Comparison of ENCODE assay signal across 8 cellular contexts in genomic region chr7:17302575-17303142, GRCh38. TPM values are rescaled to one million over a fixed set of nuclear protein-coding genes. Genes with fewer than 3 reads are reported as not detected.
A peak's percentile ranks its signal among the peaks of the same experiment; 100 is the strongest.
DNase-seq lines count a peak whose midpoint lies in the region; ATAC-seq, FAIRE-seq and TF ChIP-seq lines count a peak whose summit lies in the region.

No MANE protein-coding gene starts in this region.

- TF ChIP-seq POLR2A in A549 (IDR thresholded peaks at IDR 0.05; ENCODE audit: low read length) (no peak), GM18505 (IDR thresholded peaks at IDR 0.05; ENCODE audit: borderline replicate concordance, extremely low read depth, insufficient read depth, insufficient read length) (no peak)

- H3K4ac ChIP-seq in H9 (ENCODE audit: low read depth, low read length), result no peak overlapping the region

- H3K4me1 Mint-ChIP-seq in H9, result peaks cover 26 to 27% of the 10 kb centered on the region in 2 experiments

- TF ChIP-seq CTCF in A549 (IDR thresholded peaks at IDR 0.05), result peak; percentile 20; the same call in 2 of the 3 replicates
- TF ChIP-seq CTCF in fibroblast of villous mesenchyme (IDR thresholded peaks at IDR 0.05; ENCODE audit: insufficient read depth, low read depth, low read length), result peak; percentile 14
- TF ChIP-seq CTCF in WERI-Rb-1 (IDR thresholded peaks at IDR 0.05; ENCODE audit: low read depth, low read length), result no peak
- TF ChIP-seq CTCF in H9 (conservative IDR thresholded peaks at IDR 0.05), result no peak

- H2BK120ac ChIP-seq in H9 (ENCODE audit: low read depth, low read length, poor library complexity, severe bottlenecking), result no peak overlapping the region

- H3K9me3 Mint-ChIP-seq in H9, result peaks cover 0 to 5% of the 10 kb centered on the region in 2 experiments; a peak in 1 of 5 replicates

- H3K79me2 ChIP-seq in H9 (ENCODE audit: insufficient read depth, low read length), result no peaks in the 10 kb centered on the region; the same call in 1 of the 2 replicates

- CTCF ChIA-PET in A549 (lab: Yijun Ruan, JAX), result interaction anchor here (0.6 to 2.6 kb wide), 9 partner anchors 26 to 1154 kb away, joined by 3 to 14 read pairs (median 5); no protein-coding TSS in a partner anchor

- no peak overlapping the region for H3K27ac ChIP-seq in A549
- H3K27ac ChIP-seq in WERI-Rb-1, result no peak overlapping the region
- H3K27ac ChIP-seq in H9 (ENCODE audit: insufficient read length, low read depth, low read length), result no peak overlapping the region

- H3K4me1 ChIP-seq in A549, result peaks cover 71% of the 10 kb centered on the region
- H3K4me1 ChIP-seq in H9 (ENCODE audit: insufficient read depth, low read length), result peaks cover 4% of the 10 kb centered on the region; the same call in 1 of the 2 replicates

- H3K36me3 ChIP-seq in WERI-Rb-1, result 0 out of 2 replicates have a peak, but pooled peaks cover 3% of the 10 kb centered on the region

- FAIRE-seq in A549 (lab: Jason Lieb, UNC), result peak; percentile 7

- peaks cover 12% of the 10 kb centered on the region for H3K27me3 Mint-ChIP-seq in H9 (ENCODE audit: low read depth)

- DNase-seq in A549 (ENCODE audit: low read depth in 1 of 2, low spot score in 1 of 2) (no peak), SK-MEL-5 (ENCODE audit: low read depth, low spot score) (peak; percentile 24), fibroblast of villous mesenchyme (ENCODE audit: low read depth) (peak; percentile 34), WERI-Rb-1 (no peak), H9 (no peak)

- peaks cover 4% of the 10 kb centered on the region; the same call in 1 of the 3 replicates for H3K9me3 ChIP-seq in A549
- H3K9me3 ChIP-seq in WERI-Rb-1 (ENCODE audit: severe bottlenecking), result no peaks in the 10 kb centered on the region
- no peaks in the 10 kb centered on the region for H3K9me3 ChIP-seq in H9 (ENCODE audit: control insufficient read depth, low read depth, low read length)

- TF ChIP-seq RAD21 in A549 (conservative IDR thresholded peaks at IDR 0.05 in 1 of 2, IDR thresholded peaks at IDR 0.05 in 1 of 2), result peak; percentile 33 to 44; a peak in 2 of 5 replicates

- no peak overlapping the region for H3K14ac ChIP-seq in H9 (ENCODE audit: insufficient read depth, low read length)

- no peak for TF ChIP-seq EP300 in A549 (IDR thresholded peaks at IDR 0.05)

- no peak overlapping the region for H2BK15ac ChIP-seq in H9 (ENCODE audit: low read depth, low read length)

- in situ Hi-C loops in SK-MEL-5 (cut with HindIII; ENCODE audit: low pct_unique_long_range_greater_than_20kb, low sequenced_read_pairs), result no loop called here

- H3K79me1 ChIP-seq in H9 (ENCODE audit: insufficient read depth, low read depth, low read length, poor library complexity, severe bottlenecking), result no peaks in the 10 kb centered on the region

- H3K9ac ChIP-seq in H9 (ENCODE audit: extremely low read depth, insufficient read length, low read length), result no peak overlapping the region

- peaks cover 7% of the 10 kb centered on the region for H3K23me2 ChIP-seq in H9 (ENCODE audit: insufficient read length, low read depth, low read length, poor library complexity, severe bottlenecking)

- no peak overlapping the region for H2AFZ ChIP-seq in H9 (ENCODE audit: low read length)

- H3T11ph ChIP-seq in H9 (ENCODE audit: low read length), result no peak overlapping the region

- H3K4me3 ChIP-seq in A549, result no peak overlapping the region
- peak overlapping the region; percentile 16 for H3K4me3 ChIP-seq in fibroblast of villous mesenchyme (ENCODE audit: low read depth, low read length)
- H3K4me3 ChIP-seq in WERI-Rb-1 (ENCODE audit: low read depth, low read length), result no peak overlapping the region

- H3K4me2 ChIP-seq in A549 (peak overlapping the region; percentile 83; the same call in 2 of the 3 replicates), H9 (ENCODE audit: insufficient read depth, insufficient read length, low read length) (no peak overlapping the region)

- no peak overlapping the region for H2AK5ac ChIP-seq in H9 (ENCODE audit: insufficient read length, low read length)

- H3K23ac ChIP-seq in H9 (ENCODE audit: insufficient read length, low read depth, low read length), result no peak overlapping the region

- H4K91ac ChIP-seq in H9 (ENCODE audit: insufficient read length, low read depth, low read length), result no peak overlapping the region

- no peak overlapping the region for H3K18ac ChIP-seq in H9 (ENCODE audit: insufficient read length, low read depth, low read length)

- no peak overlapping the region for H4K5ac ChIP-seq in H9 (ENCODE audit: insufficient read length, low read depth, low read length)

- H2BK20ac ChIP-seq in H9 (ENCODE audit: low read depth, low read length, poor library complexity, severe bottlenecking), result no peak overlapping the region

- no peak overlapping the region for H3K56ac ChIP-seq in H9 (ENCODE audit: insufficient read length, low read depth, low read length)

- peaks cover 0 to 6% (median 3%) of the 10 kb centered on the region in 3 experiments; a peak in 4 of 7 replicates for H3K36me3 Mint-ChIP-seq in H9 (ENCODE audit: insufficient read depth in 1 of 3, low read depth in 3 of 3)

- no peak overlapping the region for H3K27ac Mint-ChIP-seq in H9

- H3K27me3 ChIP-seq in WERI-Rb-1 (ENCODE audit: insufficient read depth, low read depth, severe bottlenecking) (no peaks in the 10 kb centered on the region), H9 (ENCODE audit: insufficient read depth, low read length) (no peaks in the 10 kb centered on the region; the same call in 1 of the 2 replicates)

- no peak overlapping the region for H3K4me3 Mint-ChIP-seq in H9

- 73% methylated on average over 8 of the region's 8 CpGs for WGBS in A549 (ENCODE audit: missing lambda C conversion rate)
- WGBS in H9 (ENCODE audit: extremely low coverage, insufficient read length, low lambda C conversion rate), result no CpG with 5 or more reads among the region's 8 CpGs

- ATAC-seq in A549 (no peak), GM18505 (IDR thresholded peaks at IDR 0.05; ENCODE audit: unreplicated experiment) (peak; percentile 26), HG02973 (IDR thresholded peaks at IDR 0.05; ENCODE audit: unreplicated experiment) (peak; percentile 32), HG03457 (IDR thresholded peaks at IDR 0.05; ENCODE audit: unreplicated experiment) (no peak)

- H4K20me1 ChIP-seq in H9 (ENCODE audit: control insufficient read depth, insufficient read depth, insufficient read length), result no peaks in the 10 kb centered on the region

- POLR2A ChIA-PET in A549 (lab: Yijun Ruan, JAX), result interaction anchor here (0.7 kb wide), 1 partner anchor 230 kb away, joined by 3 read pairs; no protein-coding TSS in a partner anchor

- no peak overlapping the region for H2BK12ac ChIP-seq in H9 (ENCODE audit: insufficient read length, low read depth, low read length)

- H4K8ac ChIP-seq in H9 (replicated peaks; ENCODE audit: insufficient read length, low read depth, low read length), result no peak overlapping the region

- H2BK5ac ChIP-seq in H9 (ENCODE audit: insufficient read length, low read length), result no peak overlapping the region

TF ChIP-seq in A549, 52 proteins besides CTCF, POLR2A, EP300 and RAD21:
- no peak for TF ChIP-seq USF2 (IDR thresholded peaks at IDR 0.05)
- TF ChIP-seq ZC3H11A (IDR thresholded peaks at IDR 0.05), result no peak
- TF ChIP-seq SMC3 (IDR thresholded peaks at IDR 0.05), result peak; percentile 20; the same call in 2 of the 3 replicates
- no peak for TF ChIP-seq ELK1 (IDR thresholded peaks at IDR 0.05; ENCODE audit: low read depth, low read length)

RNA-seq across cellular contexts. Expression of gene AHR, which starts 4.2 kb away (rescaled TPM):
- 14.3 and 50.1 TPM in 2 replicates for polyA plus RNA-seq in A549 (2011; rRNA removed)
- 1.9 and 2.4 TPM in 2 replicates for polyA plus RNA-seq in A549 (2012; cell fraction: cytosol; rRNA removed)
- 4.5 and 7.6 TPM in 2 replicates for polyA plus RNA-seq in A549 (2012; cell fraction: nucleus; rRNA removed)
- 7.8 to 11.4 TPM (median 9.1 TPM) in 3 replicates for polyA plus RNA-seq in A549 (2017; fragmentation: RNase III; extraction: RNeasy Plus Mini Kit Qiagen cat#74134 plus additional on column Dnase treatment)
- 14.6 and 15.9 TPM in 2 replicates for polyA minus RNA-seq in A549 (2011; rRNA and poly(A)+ RNA removed)
- total RNA-seq in SK-MEL-5 (2014; rRNA removed; shearing (Covaris generic)), result 96.1 and 106 TPM in 2 replicates
- polyA plus RNA-seq in SK-MEL-5 (2015; cell fraction: cytosol; rRNA removed), result 36.4 and 51.7 TPM in 2 replicates
- 44.8 and 76.3 TPM in 2 replicates for polyA plus RNA-seq in SK-MEL-5 (2015; cell fraction: nucleus; rRNA removed)
- 28.7 and 35.4 TPM in 2 replicates for total RNA-seq in fibroblast of villous mesenchyme
- total RNA-seq in H9 (2021), result 5.2 and 6.1 TPM in 2 replicates

Comparison
In these comparisons a context has a peak if more than half of its experiments do, and no peak if none do; other contexts are left out.
1. ATAC-seq: peak in GM18505 (single experiment) and HG02973 (single experiment); none in A549 (0 of 2) and HG03457 (single experiment).
2. DNase-seq: peak in SK-MEL-5 (single experiment) and fibroblast of villous mesenchyme (single experiment); none in A549 (0 of 2), WERI-Rb-1 (single experiment) and H9 (single experiment).
3. CTCF ChIP-seq: peak in A549 (single experiment) and fibroblast of villous mesenchyme (single experiment); none in WERI-Rb-1 (single experiment) and H9 (single experiment).